Comparison of ENCODE assay signal across 28 cellular contexts in genomic region chr9:126700903-126701819, GRCh38.
DNase-seq lines count a peak whose midpoint lies in the region; ATAC-seq, FAIRE-seq and TF ChIP-seq lines count a peak whose summit lies in the region.
"Had no signal": no experiment of that assay in that cellular context is flagged by ENCODE, and none has a peak within 500 bp of the region (broad histone marks: within the 10 kb centered on the region; RNA-seq: fewer than 3 reads in every experiment).

No MANE protein-coding gene starts in this region.

- H4K20me1 ChIP-seq in SK-N-SH (ENCODE audit: insufficient read depth), result no peaks in the 10 kb centered on the region

- H3K9ac ChIP-seq in SK-N-SH, result no peak overlapping the region
- H3K9ac ChIP-seq: KMS-11 had no signal

- CTCF ChIA-PET in SK-N-SH (lab: Yijun Ruan, JAX), result interaction anchor here (0.6 to 10.9 kb wide), 16 partner anchors 12 to 202 kb away, joined by 3 to 502 read pairs (median 6); no protein-coding TSS in a partner anchor
- CTCF ChIA-PET in activated CD4-positive, alpha-beta T cell treated with anti-CD3 and anti-CD28 coated beads, Interleukin-2, amount 10 ng/mL, durations not matched to agents 7 days and 5 days (lab: Charles Lee), result interaction anchor here (0.6 to 10.6 kb wide), 6 partner anchors 10 to 78 kb away, joined by 3 to 195 read pairs (median 3); no protein-coding TSS in a partner anchor

- H3K36me3 ChIP-seq in SK-N-SH (replicated peaks in 1 of 2; ENCODE audit: control insufficient read depth in 1 of 2, insufficient read depth in 2 of 2, low read length in 1 of 2), result no peaks in the 10 kb centered on the region
- no peaks in the 10 kb centered on the region for H3K36me3 ChIP-seq in H7 (replicated peaks; ENCODE audit: control insufficient read depth, insufficient read depth, low read length)
- H3K36me3 ChIP-seq in sigmoid colon, result no peaks in the 10 kb centered on the region
- H3K36me3 ChIP-seq in small intestine (ENCODE audit: control insufficient read depth in 2 of 2, insufficient read depth in 2 of 2, low read length in 2 of 2), result no peaks in the 10 kb centered on the region

- no peaks in the 10 kb centered on the region for H3K9me3 Mint-ChIP-seq in stimulated activated memory B cell treated with anti-CD40 and anti-IgM and Interleukin-4, amounts not matched to agents 10 μg/mL and 1 μg/mL and 100 μg/mL, for 72 hours
- H3K9me3 Mint-ChIP-seq in activated CD4-positive, alpha-beta T cell treated with anti-CD3 and anti-CD28 coated beads, Interleukin-2, amount 10 ng/mL, durations not matched to agents 7 days and 5 days, result no peaks in the 10 kb centered on the region
- H3K9me3 Mint-ChIP-seq: activated CD4-positive, alpha-beta memory T cell treated with anti-CD3 and anti-CD28 coated beads for 36 hours; activated naive CD8-positive, alpha-beta T cell treated with anti-CD3 and anti-CD28 coated beads, Interleukin-2, amount 50 U/mL, for 24 hours; activated T-helper 2 cell treated with anti-CD3 and anti-CD28 coated beads, Interferon-gamma antibody, Interleukin-2, Interleukin-4, amounts not matched to agents 10 μg/mL and 5 μg/mL and 100 μg/mL, durations not matched to agents 14 hours and 24 hours and 36 hours; CD4-positive, CD25-positive, alpha-beta regulatory T cell; GM23338; naive thymus-derived CD8-positive, alpha-beta T cell had no signal

- TF ChIP-seq POLR2A in sigmoid colon (IDR thresholded peaks at IDR 0.05), result no peak

- no peaks in the 10 kb centered on the region for H3K9me2 ChIP-seq in SK-N-SH

- H3K4me1 ChIP-seq in SK-N-SH (ENCODE audit: control insufficient read depth in 1 of 2, insufficient read depth in 2 of 2, low read depth in 1 of 2, low read length in 1 of 2) (peaks cover 0 to 5% of the 10 kb centered on the region in 2 experiments; a peak in 1 of 4 replicates), sigmoid colon (peaks cover 0 to 18% (median 16%) of the 10 kb centered on the region in 4 donors), small intestine (ENCODE audit: control insufficient read depth in 2 of 2, insufficient read depth in 1 of 2, low read depth in 1 of 2, low read length in 1 of 2) (no peaks in the 10 kb centered on the region)

- H3K27me3 Mint-ChIP-seq in stimulated activated memory B cell treated with anti-CD40 and anti-IgM and Interleukin-4, amounts not matched to agents 10 μg/mL and 1 μg/mL and 100 μg/mL, for 72 hours, result peaks cover 71% of the 10 kb centered on the region
- H3K27me3 Mint-ChIP-seq in activated CD4-positive, alpha-beta T cell treated with anti-CD3 and anti-CD28 coated beads, Interleukin-2, amount 10 ng/mL, durations not matched to agents 7 days and 5 days, result peaks cover 16% of the 10 kb centered on the region

- no peaks in the 10 kb centered on the region for H3K36me3 Mint-ChIP-seq in stimulated activated memory B cell treated with anti-CD40 and anti-IgM and Interleukin-4, amounts not matched to agents 10 μg/mL and 1 μg/mL and 100 μg/mL, for 72 hours
- H3K36me3 Mint-ChIP-seq in activated CD4-positive, alpha-beta T cell treated with anti-CD3 and anti-CD28 coated beads, Interleukin-2, amount 10 ng/mL, durations not matched to agents 7 days and 5 days (ENCODE audit: low read depth), result no peaks in the 10 kb centered on the region
- H3K36me3 Mint-ChIP-seq: activated CD4-positive, alpha-beta memory T cell treated with anti-CD3 and anti-CD28 coated beads for 36 hours; CD4-positive, CD25-positive, alpha-beta regulatory T cell; naive thymus-derived CD8-positive, alpha-beta T cell had no signal

- H3K27me3 ChIP-seq in SK-N-SH (ENCODE audit: insufficient read depth) (peaks cover 39% of the 10 kb centered on the region; the same call in 1 of the 2 replicates), H7 (ENCODE audit: control insufficient read depth, insufficient read depth, low read length) (peaks cover 13% of the 10 kb centered on the region), sigmoid colon (peaks cover 5 to 63% (median 34%) of the 10 kb centered on the region in 3 donors), small intestine (ENCODE audit: control insufficient read depth in 2 of 2, insufficient read depth in 2 of 2, low read length in 2 of 2) (peaks cover 2 to 21% of the 10 kb centered on the region in 2 donors)

- no peaks in the 10 kb centered on the region for H3K79me2 ChIP-seq in SK-N-SH (ENCODE audit: insufficient read depth)

- H3F3A ChIP-seq in SK-N-SH (replicated peaks; ENCODE audit: insufficient read depth), result no peaks in the 10 kb centered on the region

- H3K9me3 ChIP-seq in SK-N-SH, result no peaks in the 10 kb centered on the region
- H3K9me3 ChIP-seq in sigmoid colon, result no peaks in the 10 kb centered on the region
- H3K9me3 ChIP-seq in small intestine (ENCODE audit: control insufficient read depth, low read depth), result no peaks in the 10 kb centered on the region

- no peak overlapping the region for H3K4me3 Mint-ChIP-seq in stimulated activated memory B cell treated with anti-CD40 and anti-IgM and Interleukin-4, amounts not matched to agents 10 μg/mL and 1 μg/mL and 100 μg/mL, for 72 hours
- no peak overlapping the region for H3K4me3 Mint-ChIP-seq in activated CD4-positive, alpha-beta T cell treated with anti-CD3 and anti-CD28 coated beads, Interleukin-2, amount 10 ng/mL, durations not matched to agents 7 days and 5 days
- H3K4me3 Mint-ChIP-seq: activated CD4-positive, alpha-beta memory T cell treated with anti-CD3 and anti-CD28 coated beads for 36 hours; activated naive CD8-positive, alpha-beta T cell treated with anti-CD3 and anti-CD28 coated beads, Interleukin-2, amount 50 U/mL, for 24 hours; CD4-positive, CD25-positive, alpha-beta regulatory T cell; GM23338; naive thymus-derived CD8-positive, alpha-beta T cell had no signal

- H3K27ac Mint-ChIP-seq in stimulated activated memory B cell treated with anti-CD40 and anti-IgM and Interleukin-4, amounts not matched to agents 10 μg/mL and 1 μg/mL and 100 μg/mL, for 72 hours, result no peak overlapping the region
- H3K27ac Mint-ChIP-seq in activated CD4-positive, alpha-beta T cell treated with anti-CD3 and anti-CD28 coated beads, Interleukin-2, amount 10 ng/mL, durations not matched to agents 7 days and 5 days, result no peak overlapping the region
- H3K27ac Mint-ChIP-seq: activated CD4-positive, alpha-beta memory T cell treated with anti-CD3 and anti-CD28 coated beads for 36 hours; activated naive CD8-positive, alpha-beta T cell treated with anti-CD3 and anti-CD28 coated beads, Interleukin-2, amount 50 U/mL, for 24 hours; activated T-helper 2 cell treated with anti-CD3 and anti-CD28 coated beads, Interferon-gamma antibody, Interleukin-2, Interleukin-4, amounts not matched to agents 10 μg/mL and 5 μg/mL and 100 μg/mL, durations not matched to agents 14 hours and 24 hours and 36 hours; CD4-positive, CD25-positive, alpha-beta regulatory T cell; GM23338 had no signal

- intact Hi-C loops in sigmoid colon (cut with DNase I), result no loop called here

- H2AFZ ChIP-seq in SK-N-SH (ENCODE audit: low read depth), result no peak overlapping the region
- H2AFZ ChIP-seq: GM23338 had no signal

- TF ChIP-seq CTCF in SK-N-SH (IDR thresholded peaks at IDR 0.05) (no peak), sigmoid colon (IDR thresholded peaks at IDR 0.05) (no peak)

- no peak overlapping the region for H3K4me2 ChIP-seq in SK-N-SH
- H3K4me2 ChIP-seq: GM23338, KMS-11 had no signal

- TF ChIP-seq EP300 in SK-N-SH (IDR thresholded peaks at IDR 0.05; ENCODE audit: borderline replicate concordance in 1 of 2, low read depth in 1 of 2, low read length in 1 of 2) (no peak), sigmoid colon (IDR thresholded peaks at IDR 0.05) (no peak)

- DNase-seq in SK-N-SH, result peak; percentile 40
- peak; percentile 71 for DNase-seq in H7
- peak; percentile 51 for DNase-seq in iPS-NIHi11 (ENCODE audit: low spot score)
- peak; percentile 24 for DNase-seq in sigmoid colon
- DNase-seq in small intestine, result no peak
- DNase-seq in activated CD4-positive, alpha-beta T cell treated with anti-CD3 and anti-CD28 coated beads, Interleukin-2, amount 10 ng/mL, durations not matched to agents 7 days and 5 days, result no peak
- DNase-seq: activated CD4-positive, alpha-beta memory T cell treated with anti-CD3 and anti-CD28 coated beads for 36 hours; activated naive CD8-positive, alpha-beta T cell treated with anti-CD3 and anti-CD28 coated beads, Interleukin-2, amount 50 U/mL, for 24 hours; CD4-positive, CD25-positive, alpha-beta regulatory T cell; hypothalamus; left ventricle myocardium superior; NCI-H146; NCI-H524; NK-92 treated with Interleukin-12 subunit alpha and Interleukin-12 subunit beta, amount 100 ng/mL, for 24 hours; right cardiac atrium; SHP77 treated with DMSO at 0.1 percent for 48 hours; stimulated activated CD4-positive, alpha-beta T cell treated with anti-CD3 and anti-CD28 coated beads, Interleukin-12 subunit alpha, Interleukin-12 subunit beta, amount 100 ng/mL, for 4 hours; stimulated activated CD4-positive, alpha-beta T cell treated with anti-CD3 and anti-CD28 coated beads, Interleukin-4, amount 100 ng/mL, for 1 hour; SW 1271 had no signal

- H3K27ac ChIP-seq in SK-N-SH (ENCODE audit: low read depth in 2 of 2, low read length in 1 of 2) (no peak overlapping the region), sigmoid colon (no peak overlapping the region), small intestine (ENCODE audit: low read depth in 1 of 2, low read length in 1 of 2) (no peak overlapping the region)
- H3K27ac ChIP-seq: 22Rv1, KMS-11 had no signal

- no peak for TF ChIP-seq RAD21 in SK-N-SH (IDR thresholded peaks at IDR 0.05; ENCODE audit: low read length)

- no peak for FAIRE-seq in small intestine (lab: Jason Lieb, UNC)
- FAIRE-seq: GM12891 had no signal

- H3K4me3 ChIP-seq in SK-N-SH (ENCODE audit: low read depth in 2 of 2, low read length in 1 of 2) (no peak overlapping the region), H7 (ENCODE audit: insufficient read depth, low read depth, low read length) (no peak overlapping the region), sigmoid colon (no peak overlapping the region), small intestine (ENCODE audit: low read depth in 1 of 2, low read length in 2 of 2) (no peak overlapping the region)
- H3K4me3 ChIP-seq: GM23338 had no signal

- no peak for ATAC-seq in SK-N-SH treated with all-trans-retinoic acid at 6 μM for 48 hours
- ATAC-seq in stimulated activated memory B cell treated with anti-CD40 and anti-IgM and Interleukin-4, amounts not matched to agents 10 μg/mL and 1 μg/mL and 100 μg/mL, for 72 hours, result no peak
- ATAC-seq: activated CD4-positive, CD25-positive, alpha-beta regulatory T cell treated with anti-CD3 and anti-CD28 coated beads, Interleukin-2, amount 50 U/mL, for 24 hours; activated naive CD8-positive, alpha-beta T cell treated with anti-CD3 and anti-CD28 coated beads, Interleukin-2, amount 50 U/mL, for 24 hours; GM23338; left ventricle myocardium superior; naive thymus-derived CD8-positive, alpha-beta T cell; right cardiac atrium had no signal

- POLR2A ChIA-PET in SK-N-SH (lab: Yijun Ruan, JAX), result no interaction called here
- POLR2A ChIA-PET in activated CD4-positive, alpha-beta T cell treated with anti-CD3 and anti-CD28 coated beads, Interleukin-2, amount 10 ng/mL, durations not matched to agents 7 days and 5 days (lab: Charles Lee), result no interaction called here

- WGBS in SK-N-SH (ENCODE audit: low lambda C conversion rate), result 45% methylated on average over 14 of the region's 14 CpGs
- 53 to 64% methylated on average over 14 of the region's 14 CpGs for WGBS in sigmoid colon, 2 donors
- 51 to 63% (median 63%) methylated on average over 14 of the region's 14 CpGs for WGBS in small intestine, 3 donors

- H3K4me1 Mint-ChIP-seq in stimulated activated memory B cell treated with anti-CD40 and anti-IgM and Interleukin-4, amounts not matched to agents 10 μg/mL and 1 μg/mL and 100 μg/mL, for 72 hours, result peaks cover 16% of the 10 kb centered on the region
- H3K4me1 Mint-ChIP-seq in activated CD4-positive, alpha-beta T cell treated with anti-CD3 and anti-CD28 coated beads, Interleukin-2, amount 10 ng/mL, durations not matched to agents 7 days and 5 days, result peaks cover 15% of the 10 kb centered on the region

Comparison
In these comparisons a context has a peak if more than half of its experiments do, and no peak if none do; other contexts are left out.
1. DNase-seq: peak in SK-N-SH (single experiment), H7 (single experiment), iPS-NIHi11 (single experiment) and sigmoid colon (single experiment); none in small intestine (single experiment) and activated CD4-positive, alpha-beta T cell treated with anti-CD3 and anti-CD28 coated beads, Interleukin-2, amount 10 ng/mL, durations not matched to agents 7 days and 5 days (single experiment).